8 cellular contexts compared by ENCODE assay signal in genomic region chr19:42279148-42279901, GRCh38. TPM values are rescaled to one million over a fixed set of nuclear protein-coding genes. Genes with fewer than 3 reads are reported as not detected.
DNase-seq lines count a peak whose midpoint lies in the region; ATAC-seq lines count a peak whose summit lies in the region.

No MANE protein-coding gene starts in this region.

- peaks cover 14% of the 10 kb centered on the region for H3K36me3 Mint-ChIP-seq in activated CD4-positive, alpha-beta memory T cell treated with anti-CD3 and anti-CD28 coated beads for 36 hours
- H3K36me3 Mint-ChIP-seq in stimulated activated memory B cell treated with anti-CD40 and anti-IgM and Interleukin-4, amounts not matched to agents 10 μg/mL and 1 μg/mL and 100 μg/mL, for 72 hours = peaks cover 19% of the 10 kb centered on the region

- peak overlapping the region; percentile 53 for H3K4me3 ChIP-seq in iPS-11a (ENCODE audit: low read depth, low read length)

- H3K4me1 Mint-ChIP-seq in activated CD4-positive, alpha-beta memory T cell treated with anti-CD3 and anti-CD28 coated beads for 36 hours (ENCODE audit: low read depth) = peaks cover 59% of the 10 kb centered on the region
- H3K4me1 Mint-ChIP-seq in stimulated activated memory B cell treated with anti-CD40 and anti-IgM and Interleukin-4, amounts not matched to agents 10 μg/mL and 1 μg/mL and 100 μg/mL, for 72 hours = peaks cover 39% of the 10 kb centered on the region

- H3K27ac Mint-ChIP-seq in activated CD4-positive, alpha-beta memory T cell treated with anti-CD3 and anti-CD28 coated beads for 36 hours = peak overlapping the region; percentile 91
- H3K27ac Mint-ChIP-seq in stimulated activated memory B cell treated with anti-CD40 and anti-IgM and Interleukin-4, amounts not matched to agents 10 μg/mL and 1 μg/mL and 100 μg/mL, for 72 hours = no peak overlapping the region

- DNase-seq in NCI-H2107 treated with DMSO at 0.1 percent for 48 hours (lab: John Stamatoyannopoulos, UW; ENCODE audit: unreplicated experiment) (peak; percentile 35), NCI-H2107 (lab: John Stamatoyannopoulos, UW) (no peak), mesenteric fat pad (ENCODE audit: low spot score) (no peak)
- DNase-seq in activated CD4-positive, alpha-beta memory T cell treated with anti-CD3 and anti-CD28 coated beads for 36 hours = no peak

- POLR2A ChIA-PET in activated CD4-positive, alpha-beta memory T cell treated with anti-CD3 and anti-CD28 coated beads for 36 hours (lab: Charles Lee) = interaction anchor here (0.5 to 2.3 kb wide), 9 partner anchors 9 to 168 kb away, joined by 3 to 15 read pairs (median 3); partner anchors contain the start of gene GSK3A

- CTCF ChIA-PET in activated CD4-positive, alpha-beta memory T cell treated with anti-CD3 and anti-CD28 coated beads for 36 hours (lab: Charles Lee) = interaction anchor here (0.6 to 7.0 kb wide), 32 partner anchors 9 to 170 kb away, joined by 3 to 107 read pairs (median 5); partner anchors contain the start of genes ERF, GSK3A, PAFAH1B3 and POU2F2

- no peaks in the 10 kb centered on the region for H3K27me3 Mint-ChIP-seq in activated CD4-positive, alpha-beta memory T cell treated with anti-CD3 and anti-CD28 coated beads for 36 hours
- no peaks in the 10 kb centered on the region for H3K27me3 Mint-ChIP-seq in stimulated activated memory B cell treated with anti-CD40 and anti-IgM and Interleukin-4, amounts not matched to agents 10 μg/mL and 1 μg/mL and 100 μg/mL, for 72 hours

- no peak overlapping the region for H3K4me3 Mint-ChIP-seq in activated CD4-positive, alpha-beta memory T cell treated with anti-CD3 and anti-CD28 coated beads for 36 hours
- peak overlapping the region; percentile 86 for H3K4me3 Mint-ChIP-seq in stimulated activated memory B cell treated with anti-CD40 and anti-IgM and Interleukin-4, amounts not matched to agents 10 μg/mL and 1 μg/mL and 100 μg/mL, for 72 hours

- no peak for ATAC-seq in stimulated activated memory B cell treated with anti-CD40 and anti-IgM and Interleukin-4, amounts not matched to agents 10 μg/mL and 1 μg/mL and 100 μg/mL, for 72 hours
- ATAC-seq in GM21423 (IDR thresholded peaks at IDR 0.05; ENCODE audit: unreplicated experiment) = no peak
- no peak for ATAC-seq in GM18861 (IDR thresholded peaks at IDR 0.05; ENCODE audit: unreplicated experiment)

- no peaks in the 10 kb centered on the region for H3K9me3 Mint-ChIP-seq in activated CD4-positive, alpha-beta memory T cell treated with anti-CD3 and anti-CD28 coated beads for 36 hours
- H3K9me3 Mint-ChIP-seq in stimulated activated memory B cell treated with anti-CD40 and anti-IgM and Interleukin-4, amounts not matched to agents 10 μg/mL and 1 μg/mL and 100 μg/mL, for 72 hours = no peaks in the 10 kb centered on the region

- intact Hi-C loops in activated CD4-positive, alpha-beta memory T cell treated with anti-CD3 and anti-CD28 coated beads for 36 hours (cut with micrococcal nuclease) = loop anchor here (1.0 kb wide), 1 partner anchor 146 kb away; no protein-coding TSS in a partner anchor

RNA-seq across cellular contexts. Expression of gene CIC, which starts 10.3 kb away (rescaled TPM):
- 10 to 100 TPM; 56.9 to 64.2 TPM for total RNA-seq in activated CD4-positive, alpha-beta memory T cell treated with anti-CD3 and anti-CD28 coated beads for 36 hours
- total RNA-seq in mesenteric fat pad = 57.9 TPM

RNA-seq across cellular contexts. Expression of gene PRR19, which starts 22.6 kb away (rescaled TPM):
- total RNA-seq in activated CD4-positive, alpha-beta memory T cell treated with anti-CD3 and anti-CD28 coated beads for 36 hours = under 1 TPM; 0.61 to 0.81 TPM
- not detected for total RNA-seq in mesenteric fat pad

RNA-seq across cellular contexts. Expression of gene PAFAH1B3, which starts 23.1 kb away (rescaled TPM):
- 10 to 100 TPM; 46.6 to 54.7 TPM for total RNA-seq in activated CD4-positive, alpha-beta memory T cell treated with anti-CD3 and anti-CD28 coated beads for 36 hours
- total RNA-seq in mesenteric fat pad = 5.2 TPM

RNA-seq across cellular contexts. Expression of gene ERF, which starts 24.4 kb away (rescaled TPM):
- total RNA-seq in activated CD4-positive, alpha-beta memory T cell treated with anti-CD3 and anti-CD28 coated beads for 36 hours = 10 to 100 TPM; 43.1 to 56.5 TPM
- total RNA-seq in mesenteric fat pad = 55.5 TPM

RNA-seq across cellular contexts. Expression of gene TMEM145, which starts 33.8 kb away (rescaled TPM):
- under 1 TPM in 1 of 2 experiments, not detected in 1; 0.29 TPM for total RNA-seq in activated CD4-positive, alpha-beta memory T cell treated with anti-CD3 and anti-CD28 coated beads for 36 hours
- total RNA-seq in mesenteric fat pad = not detected
